ENCODE assay signal across 15 cellular contexts in genomic region chr2:152352616-152353015, GRCh38.
"Had no signal": no experiment of that assay in that cellular context is flagged by ENCODE, and none has a peak within 500 bp of the region (broad histone marks: within the 10 kb centered on the region; RNA-seq: fewer than 3 reads in every experiment).

No MANE protein-coding gene starts in this region.

- DNase-seq: activated CD4-positive, alpha-beta T cell treated with anti-CD3 and anti-CD28 coated beads for 36 hours; activated CD4-positive, alpha-beta T cell treated with anti-CD3 and anti-CD28 coated beads, Interleukin-2, amount 50 U/mL, for 48 hours; colonic mucosa; erythroblast; gastrocnemius medialis; heart right ventricle; left ventricle myocardium superior; mesenchymal stem cell; naive thymus-derived CD4-positive, alpha-beta T cell; pancreas; spleen; stimulated activated CD4-positive, alpha-beta T cell treated with anti-CD3 and anti-CD28 coated beads, Interleukin-4, amount 100 ng/mL, for 4 hours had no signal

- H3K27me3 ChIP-seq: colonic mucosa, gastrocnemius medialis, heart right ventricle, pancreas, spleen, tibial nerve had no signal

- H3K4me3 ChIP-seq: colonic mucosa, gastrocnemius medialis, heart right ventricle, pancreas, spleen, tibial nerve had no signal

- ATAC-seq: activated CD4-positive, alpha-beta T cell treated with anti-CD3 and anti-CD28 coated beads for 36 hours; gastrocnemius medialis; heart right ventricle; left ventricle myocardium superior; naive thymus-derived CD4-positive, alpha-beta T cell; pancreas; stimulated activated memory B cell treated with anti-CD40 and anti-IgM and Interleukin-4, amounts not matched to agents 10 μg/mL and 1 μg/mL and 100 μg/mL, for 72 hours; WTC11 had no signal

- H3K9me3 ChIP-seq: colonic mucosa, gastrocnemius medialis, heart right ventricle, pancreas, spleen, tibial nerve had no signal

- H3K36me3 ChIP-seq: colonic mucosa, gastrocnemius medialis, heart right ventricle, pancreas, spleen, tibial nerve had no signal

- H3K27ac ChIP-seq: colonic mucosa, gastrocnemius medialis, heart right ventricle, pancreas, spleen had no signal

- H3K4me1 ChIP-seq: colonic mucosa, pancreas, spleen had no signal
